8 cellular contexts compared by ENCODE assay signal in genomic region chr1:109398343-109399225, GRCh38. TPM values are rescaled to one million over a fixed set of nuclear protein-coding genes. Genes with fewer than 3 reads are reported as not detected.
DNase-seq lines count a peak whose midpoint lies in the region; ATAC-seq and TF ChIP-seq lines count a peak whose summit lies in the region.

No MANE protein-coding gene starts in this region.

- H3K36me3 ChIP-seq in OCI-LY3 (replicated peaks; ENCODE audit: low read depth, low read length) (peaks cover 4% of the 10 kb centered on the region), ovary (no peaks in the 10 kb centered on the region)

- intact Hi-C loops in ovary (cut with DNase I) = loop anchor here (2.0 to 5.0 kb wide), 5 partner anchors 116 to 136 kb away; partner anchors contain the start of gene PSRC1 (in 1 of the 4)

- peak overlapping the region; percentile 73 for H3K4me2 ChIP-seq in OCI-LY3 (ENCODE audit: low read length)

- H3K27me3 ChIP-seq in OCI-LY3 (ENCODE audit: low read depth, low read length) (peaks cover 35% of the 10 kb centered on the region), ovary (no peaks in the 10 kb centered on the region)

- TF ChIP-seq CTCF in OCI-LY3 (IDR thresholded peaks at IDR 0.05; ENCODE audit: low read depth, low read length) (no peak), epithelial cell of esophagus (IDR thresholded peaks at IDR 0.05; ENCODE audit: insufficient read depth, low read depth, low read length, missing control alignments) (no peak), ovary (IDR thresholded peaks at IDR 0.05) (no peak)

- H3K79me2 ChIP-seq in OCI-LY3 (ENCODE audit: low read length) = no peaks in the 10 kb centered on the region

- no peak for TF ChIP-seq EP300 in ovary (IDR thresholded peaks at IDR 0.05)

- H3K27ac ChIP-seq in OCI-LY3 (ENCODE audit: low read length) (no peak overlapping the region), ovary (no peak overlapping the region)

- H3K9ac ChIP-seq in OCI-LY3 (ENCODE audit: low read length) = no peak overlapping the region

- H3K9me3 ChIP-seq in OCI-LY3 (ENCODE audit: insufficient read depth, low read length) = no peaks in the 10 kb centered on the region
- H3K9me3 ChIP-seq in ovary = no peaks in the 10 kb centered on the region

- peaks cover 7% of the 10 kb centered on the region; the same call in 1 of the 2 replicates for H3K4me1 ChIP-seq in OCI-LY3 (ENCODE audit: low read length)
- H3K4me1 ChIP-seq in ovary (ENCODE audit: insufficient read depth) = peaks cover 4% of the 10 kb centered on the region

- no peak for TF ChIP-seq POLR2A in ovary (IDR thresholded peaks at IDR 0.05)

- H3K4me3 ChIP-seq in GM08714 (ENCODE audit: low read length) = peak overlapping the region; percentile 40; the same call in 1 of the 2 replicates
- peak overlapping the region; percentile 66 for H3K4me3 ChIP-seq in OCI-LY3 (ENCODE audit: low read length)
- H3K4me3 ChIP-seq in epithelial cell of esophagus (ENCODE audit: low read length) = peak overlapping the region; percentile 52
- H3K4me3 ChIP-seq in ovary = peak overlapping the region; percentile 55

- peak; percentile 73 for DNase-seq in epithelial cell of esophagus (ENCODE audit: low read depth)
- DNase-seq in ovary = no peak
- no peak for DNase-seq in NOMO-1 treated with DMSO at 0.1 percent for 48 hours (lab: John Stamatoyannopoulos, UW; ENCODE audit: unreplicated experiment)
- DNase-seq in 8988T = no peak
- no peak for DNase-seq in Ammon's horn (ENCODE audit: low spot score)

- ATAC-seq in HG03378 (IDR thresholded peaks at IDR 0.05; ENCODE audit: unreplicated experiment) = no peak

- no peak overlapping the region for H2AFZ ChIP-seq in OCI-LY3 (ENCODE audit: low read depth, low read length)

- H4K20me1 ChIP-seq in OCI-LY3 (ENCODE audit: insufficient read depth, low read length) = peaks cover 5% of the 10 kb centered on the region; the same call in 1 of the 2 replicates

- 54 to 57% (median 55%) methylated on average over 18 of the region's 18 CpGs for WGBS in ovary, 3 donors

RNA-seq across cellular contexts. Expression of gene SORT1, which starts 0.9 kb away (rescaled TPM):
- 10 to 100 TPM in 4 of 7 donors, 1 to 10 TPM in 3; 4.3 to 37.0 (median 16.0) TPM for total RNA-seq in ovary
- polyA plus RNA-seq in ovary = 10 to 100 TPM in 1 of 2 donors, 1 to 10 TPM in 1; 7.9 to 32.2 TPM

RNA-seq across cellular contexts. Expression of gene PSMA5, which starts 27.7 kb away (rescaled TPM):
- 10 to 100 TPM; 19.4 to 52.0 (median 42.2) TPM for total RNA-seq in ovary
- polyA plus RNA-seq in ovary = 10 to 100 TPM; 37.7 to 38.1 TPM
